Comparison of ENCODE assay signal across 16 cellular contexts in genomic region chr12:109779382-109779781, GRCh38. TPM values are rescaled to one million over a fixed set of nuclear protein-coding genes. Genes with fewer than 3 reads are reported as not detected.
DNase-seq lines count a peak whose midpoint lies in the region; ATAC-seq, FAIRE-seq and TF ChIP-seq lines count a peak whose summit lies in the region.
"Had no signal": no experiment of that assay in that cellular context is flagged by ENCODE, and none has a peak within 500 bp of the region (broad histone marks: within the 10 kb centered on the region; RNA-seq: fewer than 3 reads in every experiment).

No MANE protein-coding gene starts in this region.

- peak; percentile 35 to 51 for DNase-seq in Caco-2
- DNase-seq in HuH-7.5 (ENCODE audit: low spot score), result peak; percentile 49
- DNase-seq in SKM-1 (lab: John Stamatoyannopoulos, UW; ENCODE audit: unreplicated experiment), result peak; percentile 18
- peak; percentile 26 for DNase-seq in kidney
- DNase-seq in iPS-NIHi11 (ENCODE audit: low spot score), result no peak
- no peak for DNase-seq in NCI-H226
- DNase-seq: activated CD8-positive, alpha-beta T cell treated with anti-CD3 and anti-CD28 coated beads for 36 hours; activated effector memory CD4-positive, alpha-beta T cell treated with Interleukin-2 at 50 U/mL for 16 hours; CD4-positive, alpha-beta memory T cell; effector CD4-positive, alpha-beta T cell; left colon; naive B cell; NCI-H1436; stomach had no signal

- POLR2A ChIA-PET in Caco-2 (lab: Charles Lee), result interaction anchor here (0.7 kb wide), 1 partner anchor 224 kb away, joined by 7 read pairs; no protein-coding TSS in a partner anchor

- intact Hi-C loops in Caco-2 (cut with micrococcal nuclease; ENCODE audit: unreplicated experiment), result loop anchor here (1.0 kb wide), 1 partner anchor 261 kb away; no protein-coding TSS in a partner anchor
- intact Hi-C loops in kidney (cut with DNase I), result loop anchor here (10.0 kb wide), 1 partner anchor 255 kb away; no protein-coding TSS in a partner anchor

- H3K27me3 ChIP-seq in Caco-2 (replicated peaks; ENCODE audit: control insufficient read depth, insufficient read depth, low read length), result no peaks in the 10 kb centered on the region

- BruUV-seq in Caco-2 (replicated peaks; lab: Mats Ljungman, UMichigan), result no TSS peak

- no peak overlapping the region for H3K4me3 Mint-ChIP-seq in Caco-2 (ENCODE audit: unreplicated experiment)
- H3K4me3 Mint-ChIP-seq: activated CD8-positive, alpha-beta T cell treated with anti-CD3 and anti-CD28 coated beads for 36 hours; CD4-positive, alpha-beta memory T cell; naive B cell had no signal

- H3K27me3 Mint-ChIP-seq in Caco-2 (ENCODE audit: insufficient read depth, unreplicated experiment), result no peaks in the 10 kb centered on the region
- H3K27me3 Mint-ChIP-seq: activated CD8-positive, alpha-beta T cell treated with anti-CD3 and anti-CD28 coated beads for 36 hours had no signal

- CTCF ChIA-PET in Caco-2 (lab: Charles Lee), result interaction anchor here (1.0 to 1.7 kb wide), 5 partner anchors 9 to 262 kb away, joined by 3 to 10 read pairs (median 4); no protein-coding TSS in a partner anchor

- no peak for ATAC-seq in GM21360 (IDR thresholded peaks at IDR 0.05; ENCODE audit: unreplicated experiment)
- ATAC-seq: activated CD8-positive, alpha-beta T cell treated with anti-CD3 and anti-CD28 coated beads for 36 hours; left colon; sciatic nerve had no signal

- no peak overlapping the region for H3K27ac Mint-ChIP-seq in Caco-2 (ENCODE audit: unreplicated experiment)
- H3K27ac Mint-ChIP-seq: activated CD8-positive, alpha-beta T cell treated with anti-CD3 and anti-CD28 coated beads for 36 hours; CD4-positive, alpha-beta memory T cell had no signal

- peaks cover 8% of the 10 kb centered on the region for H3K4me1 Mint-ChIP-seq in Caco-2 (ENCODE audit: low read depth, unreplicated experiment)

- no peak overlapping the region for H3K9ac ChIP-seq in kidney (ENCODE audit: low read length in 2 of 2)

- H3K9me3 ChIP-seq in Caco-2 (no peaks in the 10 kb centered on the region), kidney (ENCODE audit: control insufficient read depth in 1 of 2, low read length in 2 of 2) (no peaks in the 10 kb centered on the region)

- no peaks in the 10 kb centered on the region for H3K4me1 ChIP-seq in Caco-2
- H3K4me1 ChIP-seq in kidney (ENCODE audit: control insufficient read depth in 1 of 2, insufficient read depth in 1 of 2, low read depth in 1 of 2, low read length in 2 of 2), result no peaks in the 10 kb centered on the region
- H3K4me1 ChIP-seq: stomach had no signal

- H3K27ac ChIP-seq in kidney (ENCODE audit: low read depth in 2 of 2, low read length in 2 of 2), result no peak overlapping the region
- H3K27ac ChIP-seq: stomach had no signal

- H3K36me3 ChIP-seq in Caco-2 (ENCODE audit: control insufficient read depth, insufficient read depth, low read length), result no peaks in the 10 kb centered on the region
- H3K36me3 ChIP-seq in kidney (ENCODE audit: control insufficient read depth in 1 of 2, insufficient read depth in 2 of 2, low read length in 2 of 2), result peaks cover 6 to 8% of the 10 kb centered on the region in 2 donors
- H3K36me3 ChIP-seq: stomach had no signal

- H3K4me3 ChIP-seq in Caco-2 (ENCODE audit: low read depth, low read length), result no peak overlapping the region
- no peak overlapping the region for H3K4me3 ChIP-seq in kidney (ENCODE audit: low read length in 2 of 2)
- H3K4me3 ChIP-seq: stomach had no signal

- peaks cover 10% of the 10 kb centered on the region for H3K36me3 Mint-ChIP-seq in Caco-2 (ENCODE audit: insufficient read depth, unreplicated experiment)
- H3K36me3 Mint-ChIP-seq: CD4-positive, alpha-beta memory T cell; naive B cell had no signal

- FAIRE-seq in kidney (lab: Jason Lieb, UNC), result no peak

- H3K9me3 Mint-ChIP-seq in Caco-2 (ENCODE audit: unreplicated experiment), result no peaks in the 10 kb centered on the region
- H3K9me3 Mint-ChIP-seq: activated CD8-positive, alpha-beta T cell treated with anti-CD3 and anti-CD28 coated beads for 36 hours had no signal

- no peak for TF ChIP-seq CTCF in Caco-2 (IDR thresholded peaks at IDR 0.05; ENCODE audit: insufficient read depth in 1 of 2, low read depth in 1 of 2, low read length in 1 of 2, severe bottlenecking in 1 of 2, unreplicated experiment in 1 of 2)
- TF ChIP-seq CTCF in kidney (IDR thresholded peaks at IDR 0.05; ENCODE audit: borderline replicate concordance, extremely low read depth, insufficient read depth), result no peak

RNA-seq across cellular contexts. Expression of gene TRPV4, which starts 53.8 kb away (rescaled TPM):
- total RNA-seq in Caco-2 (2022) (not detected in 2 replicates), kidney (6.0 TPM)
- polyA plus RNA-seq in kidney (ENCODE audit: insufficient read depth, low read depth, low replicate concordance), result 24.5 TPM
- total RNA-seq: activated CD8-positive, alpha-beta T cell treated with anti-CD3 and anti-CD28 coated beads for 36 hours had no signal
- polyA plus RNA-seq: CD4-positive, alpha-beta memory T cell had no signal

Comparison
In these comparisons a context has a peak if more than half of its experiments do, and no peak if none do; other contexts are left out.
1. DNase-seq: peak in Caco-2 (2 of 2), HuH-7.5 (single experiment), SKM-1 (single experiment) and kidney (single experiment); none in iPS-NIHi11 (single experiment) and NCI-H226 (single experiment).